ENCODE assay signal across 1 cellular context in the genomic region with DNA sequence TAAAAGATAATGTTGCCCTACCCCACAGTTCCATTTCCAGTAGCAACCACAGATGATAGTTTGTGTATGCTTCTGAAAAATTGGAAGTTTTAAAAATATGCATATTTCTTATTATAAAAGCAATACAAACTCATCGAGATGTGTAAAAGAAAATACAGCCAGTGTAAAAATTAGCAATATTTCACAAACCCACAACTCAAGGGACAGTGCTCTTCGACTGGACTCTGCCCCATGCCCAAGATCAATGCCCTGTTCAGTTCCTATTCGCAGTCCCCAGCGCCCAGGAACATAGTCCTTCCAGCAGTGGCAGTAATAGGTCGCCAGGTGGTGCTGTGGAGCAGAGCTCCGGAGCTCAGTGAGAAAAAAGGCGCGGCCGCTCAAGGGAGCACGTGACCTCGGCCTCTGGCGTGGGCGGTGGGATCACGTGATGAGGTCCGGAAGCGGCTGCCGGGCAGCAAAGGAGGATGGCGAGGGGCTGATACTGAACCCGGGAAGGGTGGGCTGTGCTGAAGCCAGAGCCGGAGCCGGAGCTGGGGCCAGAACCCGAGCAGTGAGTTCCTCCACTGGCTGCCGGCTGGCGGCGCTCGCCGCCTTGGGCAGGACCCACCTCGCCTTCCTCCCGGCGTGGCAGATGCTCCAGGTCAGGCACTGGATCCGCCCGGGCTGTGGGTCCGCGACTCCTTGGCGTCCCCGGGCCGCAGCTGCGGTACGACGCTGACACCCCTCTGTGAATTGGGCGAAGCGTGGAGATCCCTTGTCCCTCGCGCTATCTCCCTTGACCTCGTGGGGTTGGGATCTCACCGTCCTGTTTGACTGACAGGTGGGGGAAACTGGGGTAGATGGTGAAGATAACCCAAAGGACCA.
TF ChIP-seq lines count a peak whose summit lies in the region.

A gene (plus strand): TSS at position 430 of the 864 bp plus-strand sequence. CDS start 11,190 bp downstream, outside the sequence.

TF ChIP-seq in SK-N-SH, 30 proteins besides CTCF, POLR2A, EP300 and RAD21 (continued from another document):
- TF ChIP-seq, protein P1, sequence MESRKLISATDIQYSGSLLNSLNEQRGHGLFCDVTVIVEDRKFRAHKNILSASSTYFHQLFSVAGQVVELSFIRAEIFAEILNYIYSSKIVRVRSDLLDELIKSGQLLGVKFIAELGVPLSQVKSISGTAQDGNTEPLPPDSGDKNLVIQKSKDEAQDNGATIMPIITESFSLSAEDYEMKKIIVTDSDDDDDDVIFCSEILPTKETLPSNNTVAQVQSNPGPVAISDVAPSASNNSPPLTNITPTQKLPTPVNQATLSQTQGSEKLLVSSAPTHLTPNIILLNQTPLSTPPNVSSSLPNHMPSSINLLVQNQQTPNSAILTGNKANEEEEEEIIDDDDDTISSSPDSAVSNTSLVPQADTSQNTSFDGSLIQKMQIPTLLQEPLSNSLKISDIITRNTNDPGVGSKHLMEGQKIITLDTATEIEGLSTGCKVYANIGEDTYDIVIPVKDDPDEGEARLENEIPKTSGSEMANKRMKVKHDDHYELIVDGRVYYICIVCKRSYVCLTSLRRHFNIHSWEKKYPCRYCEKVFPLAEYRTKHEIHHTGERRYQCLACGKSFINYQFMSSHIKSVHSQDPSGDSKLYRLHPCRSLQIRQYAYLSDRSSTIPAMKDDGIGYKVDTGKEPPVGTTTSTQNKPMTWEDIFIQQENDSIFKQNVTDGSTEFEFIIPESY (IDR thresholded peaks at IDR 0.05; ENCODE audit: borderline replicate concordance, low read depth): no peak
- no peak; the same call in 1 of the 2 replicates for TF ChIP-seq JUND (IDR thresholded peaks at IDR 0.05)
- TF ChIP-seq FOXM1 (IDR thresholded peaks at IDR 0.05; ENCODE audit: low read depth): no peak
- TF ChIP-seq, protein P2, sequence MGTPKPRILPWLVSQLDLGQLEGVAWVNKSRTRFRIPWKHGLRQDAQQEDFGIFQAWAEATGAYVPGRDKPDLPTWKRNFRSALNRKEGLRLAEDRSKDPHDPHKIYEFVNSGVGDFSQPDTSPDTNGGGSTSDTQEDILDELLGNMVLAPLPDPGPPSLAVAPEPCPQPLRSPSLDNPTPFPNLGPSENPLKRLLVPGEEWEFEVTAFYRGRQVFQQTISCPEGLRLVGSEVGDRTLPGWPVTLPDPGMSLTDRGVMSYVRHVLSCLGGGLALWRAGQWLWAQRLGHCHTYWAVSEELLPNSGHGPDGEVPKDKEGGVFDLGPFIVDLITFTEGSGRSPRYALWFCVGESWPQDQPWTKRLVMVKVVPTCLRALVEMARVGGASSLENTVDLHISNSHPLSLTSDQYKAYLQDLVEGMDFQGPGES (IDR thresholded peaks at IDR 0.05; ENCODE audit: low read depth, low read length): no peak
- peak; percentile 98 for TF ChIP-seq SMC3 (IDR thresholded peaks at IDR 0.05; ENCODE audit: low read depth, low read length)
- TF ChIP-seq MEF2A (IDR thresholded peaks at IDR 0.05; ENCODE audit: borderline replicate concordance, low read depth): no peak
- TF ChIP-seq, protein P3, sequence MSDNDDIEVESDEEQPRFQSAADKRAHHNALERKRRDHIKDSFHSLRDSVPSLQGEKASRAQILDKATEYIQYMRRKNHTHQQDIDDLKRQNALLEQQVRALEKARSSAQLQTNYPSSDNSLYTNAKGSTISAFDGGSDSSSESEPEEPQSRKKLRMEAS (IDR thresholded peaks at IDR 0.05; ENCODE audit: low read depth): peak; percentile 80
- TF ChIP-seq NRF1 (IDR thresholded peaks at IDR 0.05; ENCODE audit: low read depth, low read length): peak; percentile 27; the same call in 1 of the 2 replicates
- no peak for TF ChIP-seq FOSL2 (IDR thresholded peaks at IDR 0.05; ENCODE audit: borderline replicate concordance, low read depth)
- TF ChIP-seq YY1 (IDR thresholded peaks at IDR 0.05; ENCODE audit: low read depth): no peak
- TF ChIP-seq GATA2 (CRISPR knock-in tag; IDR thresholded peaks at IDR 0.05): peak; percentile 69
- TF ChIP-seq EZH2phosphoT487 (IDR thresholded peaks at IDR 0.05; ENCODE audit: borderline replicate concordance, low read depth): no peak
- no peak for TF ChIP-seq TEAD4 (IDR thresholded peaks at IDR 0.05; ENCODE audit: borderline replicate concordance, insufficient read depth)
- peak; percentile 77; the same call in 1 of the 2 replicates for TF ChIP-seq SIN3A (IDR thresholded peaks at IDR 0.05; ENCODE audit: borderline replicate concordance, low read depth, low read length)
- TF ChIP-seq MXI1 (IDR thresholded peaks at IDR 0.05; ENCODE audit: low read depth, low read length): peak; percentile 85
- peak; percentile 52; the same call in 1 of the 2 replicates for TF ChIP-seq POLR2AphosphoS5 (IDR thresholded peaks at IDR 0.05; ENCODE audit: low read depth, low read length)
- TF ChIP-seq, protein P4, sequence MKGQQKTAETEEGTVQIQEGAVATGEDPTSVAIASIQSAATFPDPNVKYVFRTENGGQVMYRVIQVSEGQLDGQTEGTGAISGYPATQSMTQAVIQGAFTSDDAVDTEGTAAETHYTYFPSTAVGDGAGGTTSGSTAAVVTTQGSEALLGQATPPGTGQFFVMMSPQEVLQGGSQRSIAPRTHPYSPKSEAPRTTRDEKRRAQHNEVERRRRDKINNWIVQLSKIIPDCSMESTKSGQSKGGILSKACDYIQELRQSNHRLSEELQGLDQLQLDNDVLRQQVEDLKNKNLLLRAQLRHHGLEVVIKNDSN (IDR thresholded peaks at IDR 0.05; ENCODE audit: borderline replicate concordance, low read depth): peak; percentile 100
- TF ChIP-seq, protein P5, sequence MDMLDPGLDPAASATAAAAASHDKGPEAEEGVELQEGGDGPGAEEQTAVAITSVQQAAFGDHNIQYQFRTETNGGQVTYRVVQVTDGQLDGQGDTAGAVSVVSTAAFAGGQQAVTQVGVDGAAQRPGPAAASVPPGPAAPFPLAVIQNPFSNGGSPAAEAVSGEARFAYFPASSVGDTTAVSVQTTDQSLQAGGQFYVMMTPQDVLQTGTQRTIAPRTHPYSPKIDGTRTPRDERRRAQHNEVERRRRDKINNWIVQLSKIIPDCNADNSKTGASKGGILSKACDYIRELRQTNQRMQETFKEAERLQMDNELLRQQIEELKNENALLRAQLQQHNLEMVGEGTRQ (IDR thresholded peaks at IDR 0.05; ENCODE audit: borderline replicate concordance, low read depth, low read length): peak; percentile 96
